In genomic region chr3:36911990-36912804, GRCh38 we compare ENCODE assay signal across 8 cellular contexts. TPM values are rescaled to one million over a fixed set of nuclear protein-coding genes. Genes with fewer than 3 reads are reported as not detected.
DNase-seq lines count a peak whose midpoint lies in the region; ATAC-seq, FAIRE-seq and TF ChIP-seq lines count a peak whose summit lies in the region.

No MANE protein-coding gene starts in this region.

- no peaks in the 10 kb centered on the region for H3K36me3 ChIP-seq in endothelial cell of umbilical vein (ENCODE audit: control insufficient read depth in 2 of 2, extremely low read depth in 1 of 2, insufficient read depth in 2 of 2, low read length in 2 of 2)
- H3K36me3 ChIP-seq in skeletal muscle satellite cell (ENCODE audit: insufficient read depth, low read length): no peaks in the 10 kb centered on the region
- H3K36me3 ChIP-seq in mesendoderm (ENCODE audit: control insufficient read depth, insufficient read depth, low read length): no peaks in the 10 kb centered on the region

- H2AK5ac ChIP-seq in mesendoderm (ENCODE audit: low read length): no peak overlapping the region

- no peaks in the 10 kb centered on the region for H4K20me1 ChIP-seq in endothelial cell of umbilical vein (replicated peaks; ENCODE audit: control insufficient read depth, extremely low read depth, insufficient read depth, low read length)

- FAIRE-seq in endothelial cell of umbilical vein (lab: Jason Lieb, UNC): peak; percentile 18

- no peak overlapping the region for H3K4me2 ChIP-seq in endothelial cell of umbilical vein (ENCODE audit: insufficient read depth, low read length)
- peak overlapping the region; percentile 1 for H3K4me2 ChIP-seq in skeletal muscle satellite cell (ENCODE audit: low read length)
- H3K4me2 ChIP-seq in mesendoderm (ENCODE audit: low read length): no peak overlapping the region

- no peak overlapping the region for H3K27ac ChIP-seq in endothelial cell of umbilical vein (ENCODE audit: insufficient read depth, low read depth, low read length)
- H3K27ac ChIP-seq in mesendoderm (ENCODE audit: low read depth, low read length): no peak overlapping the region

- intact Hi-C loops in endothelial cell of umbilical vein (cut with micrococcal nuclease): no loop called here

- DNase-seq in DMS 273 treated with DMSO at 0.1 percent for 48 hours (lab: John Stamatoyannopoulos, UW): peak; percentile 4
- DNase-seq in endothelial cell of umbilical vein (ENCODE audit: low read depth, low spot score): peak; percentile 20
- no peak for DNase-seq in mesendoderm
- no peak for DNase-seq in NCI-H128 (lab: John Stamatoyannopoulos, UW; ENCODE audit: unreplicated experiment)

- WGBS in mesendoderm (ENCODE audit: extremely low coverage, insufficient coverage, low lambda C conversion rate): no CpG with 5 or more reads among the region's 4 CpGs

- dilution Hi-C loops in endothelial cell of umbilical vein (cut with MboI; ENCODE audit: extremely low pct_ligation_motif_present, low sequenced_read_pairs): no loop called here

- no peak overlapping the region for H4K5ac ChIP-seq in mesendoderm (ENCODE audit: low read length)

- TF ChIP-seq CTCF in endothelial cell of umbilical vein (IDR thresholded peaks at IDR 0.05; ENCODE audit: extremely low read depth in 1 of 2, insufficient read depth in 1 of 2, low read depth in 1 of 2, low read length in 2 of 2): no peak

- H2BK5ac ChIP-seq in mesendoderm (ENCODE audit: low read length): no peak overlapping the region

- H3K9ac ChIP-seq in endothelial cell of umbilical vein (replicated peaks; ENCODE audit: extremely low read depth, insufficient read depth, low read length) (no peak overlapping the region), skeletal muscle satellite cell (ENCODE audit: low read depth, low read length) (no peak overlapping the region), mesendoderm (ENCODE audit: low read length) (no peak overlapping the region)

- CTCF ChIA-PET in endothelial cell of umbilical vein (lab: Charles Lee): interaction anchor here (1.0 to 1.4 kb wide), 2 partner anchors 43 to 46 kb away, joined by 3 to 4 read pairs; no protein-coding TSS in a partner anchor

- no peak overlapping the region for H3K4me3 ChIP-seq in endothelial cell of umbilical vein (replicated peaks in 1 of 3; ENCODE audit: insufficient read depth in 1 of 3, low read depth in 1 of 3, low read length in 3 of 3)
- H3K4me3 ChIP-seq in skeletal muscle satellite cell (ENCODE audit: low read length): no peak overlapping the region
- H3K4me3 ChIP-seq in mesendoderm (ENCODE audit: low read length): no peak overlapping the region

- ATAC-seq in GM19324 (IDR thresholded peaks at IDR 0.05; ENCODE audit: low FRiP score, unreplicated experiment) (peak; percentile 95), HG03280 (IDR thresholded peaks at IDR 0.05; ENCODE audit: unreplicated experiment) (peak; percentile 92), SK-N-SH treated with all-trans-retinoic acid at 6 μM for 48 hours (peak; percentile 86)

- no peak overlapping the region for H3K56ac ChIP-seq in mesendoderm (ENCODE audit: low read length)

- H3K27me3 ChIP-seq in endothelial cell of umbilical vein (ENCODE audit: control insufficient read depth in 2 of 2, insufficient read depth in 2 of 2, low read length in 2 of 2) (no peaks in the 10 kb centered on the region), skeletal muscle satellite cell (ENCODE audit: control insufficient read depth, insufficient read depth, low read length) (no peaks in the 10 kb centered on the region), mesendoderm (ENCODE audit: insufficient read depth, low read length, poor library complexity) (no peaks in the 10 kb centered on the region)

- H3K18ac ChIP-seq in mesendoderm (ENCODE audit: low read length): no peak overlapping the region

- H3K23ac ChIP-seq in mesendoderm (ENCODE audit: low read length): no peak overlapping the region

- BruUV-seq in endothelial cell of umbilical vein (replicated peaks; lab: Mats Ljungman, UMichigan): no TSS peak

- H2BK15ac ChIP-seq in mesendoderm (replicated peaks; ENCODE audit: low read depth): no peak overlapping the region

- H3K9me1 ChIP-seq in endothelial cell of umbilical vein (replicated peaks; ENCODE audit: control insufficient read depth, extremely low read depth, insufficient read depth, low read length): no peaks in the 10 kb centered on the region

- H3K79me1 ChIP-seq in mesendoderm (ENCODE audit: low read length): no peaks in the 10 kb centered on the region

- TF ChIP-seq POLR2A in endothelial cell of umbilical vein (IDR thresholded peaks at IDR 0.05; ENCODE audit: low read depth, low read length): no peak

- no peaks in the 10 kb centered on the region for H3K9me3 ChIP-seq in endothelial cell of umbilical vein (replicated peaks; ENCODE audit: control insufficient read depth, insufficient read depth, low read length)
- no peaks in the 10 kb centered on the region for H3K9me3 ChIP-seq in skeletal muscle satellite cell (replicated peaks; ENCODE audit: low read length)

- no peak overlapping the region for H3K4ac ChIP-seq in mesendoderm (ENCODE audit: low read depth, low read length)

- no peak overlapping the region for H4K8ac ChIP-seq in mesendoderm (ENCODE audit: low read depth, low read length)

- H2BK120ac ChIP-seq in mesendoderm (ENCODE audit: low read depth, low read length): no peak overlapping the region

- H3K79me2 ChIP-seq in endothelial cell of umbilical vein (ENCODE audit: control insufficient read depth, insufficient read depth, low read length) (no peaks in the 10 kb centered on the region), mesendoderm (ENCODE audit: control insufficient read depth, insufficient read depth, low read length) (no peaks in the 10 kb centered on the region)

- H2AFZ ChIP-seq in endothelial cell of umbilical vein (ENCODE audit: low read depth, low read length): no peak overlapping the region

- POLR2A ChIA-PET in endothelial cell of umbilical vein (lab: Charles Lee): no interaction called here

- H3K4me1 ChIP-seq in endothelial cell of umbilical vein (ENCODE audit: control insufficient read depth, extremely low read depth, insufficient read depth, low read length) (peaks cover 14% of the 10 kb centered on the region), skeletal muscle satellite cell (ENCODE audit: control insufficient read depth, insufficient read depth, low read length) (peaks cover 15% of the 10 kb centered on the region), mesendoderm (ENCODE audit: control insufficient read depth, low read depth, low read length) (no peaks in the 10 kb centered on the region)

TF ChIP-seq in SK-N-SH treated with all-trans-retinoic acid at 6 μM for 48 hours, 23 proteins besides CTCF, POLR2A, EP300 and RAD21 (continues in another document):
- no peak for TF ChIP-seq PATZ1 (CRISPR knock-in tag; IDR thresholded peaks at IDR 0.05; ENCODE audit: borderline replicate concordance)

TF ChIP-seq in endothelial cell of umbilical vein, 7 proteins besides CTCF, POLR2A, EP300 and RAD21:
- no peak for TF ChIP-seq POLR2AphosphoS5 (IDR thresholded peaks at IDR 0.05; ENCODE audit: insufficient read depth, low read depth, low read length)
- peak; percentile 15 for TF ChIP-seq JUN (IDR thresholded peaks at IDR 0.05; ENCODE audit: borderline replicate concordance, insufficient read depth, insufficient read length, low read depth)
- TF ChIP-seq EZH2 (IDR thresholded peaks at IDR 0.05; ENCODE audit: borderline replicate concordance, low read depth, low read length, severe bottlenecking): no peak
- peak; percentile 31 for TF ChIP-seq FOS (IDR thresholded peaks at IDR 0.05; ENCODE audit: borderline replicate concordance, insufficient read depth, low read length)

RNA-seq across cellular contexts. Expression of gene TRANK1, which starts 32.7 kb away (rescaled TPM):
- 8.0 and 14.4 TPM in 2 replicates for total RNA-seq in endothelial cell of umbilical vein
- polyA plus RNA-seq in endothelial cell of umbilical vein: 3.5 and 4.6 TPM in 2 replicates
- polyA plus RNA-seq in endothelial cell of umbilical vein (2011; cell fraction: cytosol; rRNA removed): 2.9 and 3.7 TPM in 2 replicates
- 13.9 and 15.8 TPM in 2 replicates for polyA plus RNA-seq in endothelial cell of umbilical vein (2011; cell fraction: nucleus; rRNA removed)
- polyA plus RNA-seq in endothelial cell of umbilical vein (2012): 6.8 and 7.3 TPM in 2 replicates
- 18.2 and 26.1 TPM in 2 replicates for polyA minus RNA-seq in endothelial cell of umbilical vein
- polyA minus RNA-seq in endothelial cell of umbilical vein (2011; cell fraction: cytosol; rRNA and poly(A)+ RNA removed): 2.8 TPM
- 8.4 and 10.6 TPM in 2 replicates for polyA minus RNA-seq in endothelial cell of umbilical vein (2011; cell fraction: nucleus; rRNA and poly(A)+ RNA removed)
- 4.3 and 4.8 TPM in 2 replicates for total RNA-seq in skeletal muscle satellite cell (2012; rRNA removed)
- polyA plus RNA-seq in mesendoderm (2013, experiment 1 of 2): 1.0 TPM
- polyA plus RNA-seq in mesendoderm (2013, experiment 2 of 2): 1.1 TPM

Comparison
In these comparisons a context has a peak if more than half of its experiments do, and no peak if none do; other contexts are left out.
1. DNase-seq: peak in DMS 273 treated with DMSO at 0.1 percent for 48 hours (single experiment) and endothelial cell of umbilical vein (single experiment); none in mesendoderm (single experiment) and NCI-H128 (single experiment).
2. Peak in every context shown above with its lines, with median percentiles within 50 percentile points of each other: ATAC-seq.